36 cellular contexts compared by ENCODE assay signal in the genomic region with DNA sequence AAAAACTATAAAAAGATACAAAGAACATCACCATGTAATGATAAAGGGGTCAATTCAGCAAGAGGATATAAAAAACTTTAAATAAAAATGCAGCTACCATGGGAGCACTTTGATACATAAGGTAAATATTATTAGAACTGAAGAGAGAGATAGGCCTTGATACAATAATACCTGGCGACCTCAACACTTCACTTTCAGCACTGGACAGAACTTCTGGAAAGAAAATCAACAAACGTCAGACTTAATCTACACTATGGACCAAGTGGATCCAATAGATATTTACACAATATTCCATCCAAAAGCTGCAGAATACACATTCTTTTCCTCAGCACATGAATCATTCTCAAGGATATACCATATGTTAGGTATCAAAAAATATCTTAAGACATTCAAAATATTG. TPM values are rescaled to one million over a fixed set of nuclear protein-coding genes. Genes with fewer than 3 reads are reported as not detected.
"Had no signal": no experiment of that assay in that cellular context is flagged by ENCODE, and none has a peak within 500 bp of the region (broad histone marks: within the 10 kb centered on the region; RNA-seq: fewer than 3 reads in every experiment).

No MANE protein-coding gene starts in this region.

- H3K4me3 ChIP-seq: MG63 had no signal

- DNase-seq: MG63, MM.1S, MV-4-11, NCI-H1048, NCI-H1092, NCI-H1092 treated with DMSO at 0.1 percent for 48 hours, NCI-H1105, NCI-H1105 treated with DMSO at 0.1 percent for 48 hours, NCI-H1417, NCI-H1417 treated with DMSO at 0.1 percent for 48 hours, NCI-H1436, NCI-H1436 treated with DMSO at 0.1 percent for 48 hours, NCI-H146, NCI-H1694, NCI-H1694 treated with DMSO at 0.1 percent for 48 hours, NCI-H187, NCI-H187 treated with DMSO at 0.1 percent for 48 hours, NCI-H1930, NCI-H2029, NCI-H2029 treated with DMSO at 0.1 percent for 48 hours, NCI-H2081, NCI-H2081 treated with DMSO at 0.1 percent for 48 hours, NCI-H2107, NCI-H2171, NCI-H2171 treated with DMSO at 0.1 percent for 48 hours, NCI-H2227 treated with DMSO at 0.1 percent for 48 hours, NCI-H226, NCI-H345, NCI-H446, NCI-H446 treated with DMSO at 0.1 percent for 48 hours, NCI-H510A, NCI-H510A treated with DMSO at 0.1 percent for 48 hours, NCI-H524, NCI-H524 treated with DMSO at 0.1 percent for 48 hours had no signal

- H3K9me3 ChIP-seq: MG63 had no signal

- H3K36me3 ChIP-seq: MG63 had no signal

RNA-seq across cellular contexts. Expression of a gene that starts 42.0 kb away (rescaled TPM):
- total RNA-seq: LHCN-M2, M059J had no signal
